In genomic region chr11:117916956-117917355, GRCh38 we compare ENCODE assay signal across 23 cellular contexts. TPM values are rescaled to one million over a fixed set of nuclear protein-coding genes. Genes with fewer than 3 reads are reported as not detected.
A peak's percentile ranks its signal among the peaks of the same experiment; 100 is the strongest.
DNase-seq lines count a peak whose midpoint lies in the region; ATAC-seq and TF ChIP-seq lines count a peak whose summit lies in the region.
"Had no signal": no experiment of that assay in that cellular context is flagged by ENCODE, and none has a peak within 500 bp of the region (broad histone marks: within the 10 kb centered on the region; RNA-seq: fewer than 3 reads in every experiment).

No MANE protein-coding gene starts in this region.

- TF ChIP-seq CTCF in chondrocyte (IDR thresholded peaks at IDR 0.05) (no peak), neural progenitor cell (IDR thresholded peaks at IDR 0.05) (no peak), tibial artery (IDR thresholded peaks at IDR 0.05) (no peak), GM23338 (conservative IDR thresholded peaks at IDR 0.05; ENCODE audit: low read depth in 2 of 2) (no peak)

- H2AFZ ChIP-seq in neural progenitor cell (replicated peaks) (no peak overlapping the region), GM23338 (no peak overlapping the region), GM23248 (no peak overlapping the region)

- intact Hi-C loops in tibial artery (cut with DNase I; ENCODE audit: low total_unique reads) = no loop called here

- ATAC-seq in activated T-cell treated with anti-CD3 and anti-CD28 coated beads, Interleukin-2, amount 50 U/mL, for 4 hours = no peak
- ATAC-seq in GM23338 = no peak
- ATAC-seq: Right ventricle myocardium inferior had no signal

- H3K27me3 Mint-ChIP-seq in activated T-cell treated with anti-CD3 and anti-CD28 coated beads, Interleukin-2, amount 50 U/mL, for 24 hours = no peaks in the 10 kb centered on the region
- H3K27me3 Mint-ChIP-seq in activated T-cell treated with anti-CD3 and anti-CD28 coated beads, Interleukin-2, amount 50 U/mL, for 4 hours (ENCODE audit: low read depth) = no peaks in the 10 kb centered on the region
- H3K27me3 Mint-ChIP-seq in chondrocyte (ENCODE audit: low read depth) (peaks cover 30% of the 10 kb centered on the region), neural progenitor cell (ENCODE audit: insufficient read depth, low read depth) (peaks cover 10% of the 10 kb centered on the region), GM23338 (ENCODE audit: insufficient read depth, low read depth, poor library complexity) (peaks cover 16% of the 10 kb centered on the region)

- H3F3A ChIP-seq in neural progenitor cell (ENCODE audit: low read depth) = no peaks in the 10 kb centered on the region
- no peaks in the 10 kb centered on the region for H3F3A ChIP-seq in GM23338 (replicated peaks; ENCODE audit: low read depth)
- H3F3A ChIP-seq in GM23248 (ENCODE audit: insufficient read depth) = no peaks in the 10 kb centered on the region

- no peak overlapping the region for H3K27ac Mint-ChIP-seq in activated T-cell treated with anti-CD3 and anti-CD28 coated beads, Interleukin-2, amount 50 U/mL, for 24 hours
- H3K27ac Mint-ChIP-seq in chondrocyte (ENCODE audit: unreplicated experiment) (no peak overlapping the region), neural progenitor cell (peak overlapping the region; percentile 79), GM23338 (no peak overlapping the region)
- H3K27ac Mint-ChIP-seq: H9, HFFc6 had no signal

- H3K9ac ChIP-seq in neural progenitor cell (no peak overlapping the region), GM23248 (no peak overlapping the region)

- no peak overlapping the region for H3K4me3 Mint-ChIP-seq in activated T-cell treated with anti-CD3 and anti-CD28 coated beads, Interleukin-2, amount 50 U/mL, for 24 hours
- H3K4me3 Mint-ChIP-seq in activated T-cell treated with anti-CD3 and anti-CD28 coated beads, Interleukin-2, amount 50 U/mL, for 4 hours = no peak overlapping the region
- no peak overlapping the region for H3K4me3 Mint-ChIP-seq in chondrocyte (ENCODE audit: unreplicated experiment)
- H3K4me3 Mint-ChIP-seq in neural progenitor cell = no peak overlapping the region
- H3K4me3 Mint-ChIP-seq in GM23338 = no peak overlapping the region
- H3K4me3 Mint-ChIP-seq: H9, HFFc6 had no signal

- H3K27me3 ChIP-seq in neural progenitor cell (no peaks in the 10 kb centered on the region), tibial artery (peaks cover 0 to 10% of the 10 kb centered on the region in 2 donors), GM23338 (ENCODE audit: insufficient read depth) (no peaks in the 10 kb centered on the region), GM23248 (replicated peaks; ENCODE audit: insufficient read depth) (peaks cover under 1% of the 10 kb centered on the region)
- H3K27me3 ChIP-seq: MG63, SJSA1 had no signal

- H3K27ac ChIP-seq in neural progenitor cell (no peak overlapping the region), tibial artery (no peak overlapping the region), GM23338 (ENCODE audit: low read depth) (no peak overlapping the region), GM23248 (no peak overlapping the region)
- H3K27ac ChIP-seq: SJSA1 had no signal

- H3K4me3 ChIP-seq in neural progenitor cell (no peak overlapping the region), tibial artery (no peak overlapping the region), GM23338 (no peak overlapping the region), GM23248 (no peak overlapping the region)
- H3K4me3 ChIP-seq: MG63, SJSA1 had no signal

- H3K4me1 ChIP-seq in neural progenitor cell = peaks cover 5% of the 10 kb centered on the region
- H3K4me1 ChIP-seq in tibial artery = no peaks in the 10 kb centered on the region
- no peaks in the 10 kb centered on the region for H3K4me1 ChIP-seq in GM23338 (ENCODE audit: insufficient read depth)
- H3K4me1 ChIP-seq in GM23248 (ENCODE audit: insufficient read depth) = no peaks in the 10 kb centered on the region
- H3K4me1 ChIP-seq: SJSA1 had no signal

- no peaks in the 10 kb centered on the region for H3K36me3 Mint-ChIP-seq in activated T-cell treated with anti-CD3 and anti-CD28 coated beads, Interleukin-2, amount 50 U/mL, for 24 hours (ENCODE audit: low read depth)
- no peaks in the 10 kb centered on the region for H3K36me3 Mint-ChIP-seq in activated T-cell treated with anti-CD3 and anti-CD28 coated beads, Interleukin-2, amount 50 U/mL, for 4 hours (ENCODE audit: insufficient read depth)
- H3K36me3 Mint-ChIP-seq in chondrocyte (ENCODE audit: low read depth) (no peaks in the 10 kb centered on the region), neural progenitor cell (no peaks in the 10 kb centered on the region), GM23338 (ENCODE audit: low read depth) (no peaks in the 10 kb centered on the region)

- H3K9me3 Mint-ChIP-seq in activated T-cell treated with anti-CD3 and anti-CD28 coated beads, Interleukin-2, amount 50 U/mL, for 24 hours = no peaks in the 10 kb centered on the region
- no peaks in the 10 kb centered on the region for H3K9me3 Mint-ChIP-seq in activated T-cell treated with anti-CD3 and anti-CD28 coated beads, Interleukin-2, amount 50 U/mL, for 4 hours
- H3K9me3 Mint-ChIP-seq in chondrocyte (ENCODE audit: low read depth) (no peaks in the 10 kb centered on the region), neural progenitor cell (no peaks in the 10 kb centered on the region), GM23338 (no peaks in the 10 kb centered on the region)
- H3K9me3 Mint-ChIP-seq: H9, HFFc6 had no signal

- 68 to 69% methylated on average over 11 of the region's 11 CpGs for WGBS in GM23248 (ENCODE audit: low coverage in 1 of 2, low lambda C conversion rate in 2 of 2, missing lambda C conversion rate in 2 of 2), 2 experiments

- H3K9me2 ChIP-seq in GM23338 (ENCODE audit: insufficient read depth) = no peaks in the 10 kb centered on the region
- no peaks in the 10 kb centered on the region for H3K9me2 ChIP-seq in GM23248 (ENCODE audit: insufficient read depth)

- in situ Hi-C loops in GM23248 (cut with MboI) = no loop called here

- no peak overlapping the region for H3K4me2 ChIP-seq in neural progenitor cell
- H3K4me2 ChIP-seq in GM23338 = no peak overlapping the region
- H3K4me2 ChIP-seq in GM23248 (ENCODE audit: unreplicated experiment) = no peak overlapping the region

- H3K9me3 ChIP-seq in neural progenitor cell (ENCODE audit: low read depth) = no peaks in the 10 kb centered on the region
- H3K9me3 ChIP-seq in tibial artery = no peaks in the 10 kb centered on the region
- no peaks in the 10 kb centered on the region for H3K9me3 ChIP-seq in GM23248 (ENCODE audit: low read depth)
- H3K9me3 ChIP-seq: MG63, SJSA1 had no signal

- DNase-seq in activated T-cell treated with anti-CD3 and anti-CD28 coated beads, Interleukin-2, amount 50 U/mL, for 24 hours = peak; percentile 9
- no peak for DNase-seq in activated T-cell treated with anti-CD3 and anti-CD28 coated beads, Interleukin-2, amount 50 U/mL, for 4 hours
- DNase-seq in chondrocyte (ENCODE audit: low spot score) (peak; percentile 62), neural progenitor cell (ENCODE audit: low spot score) (no peak), tibial artery (peak; percentile 15 to 42), GM23338 (ENCODE audit: low spot score) (no peak), GM23248 (no peak)
- DNase-seq: AML-193, C1 segment of cervical spinal cord, DMS53, GDM1, H9, HFFc6, MG63, NCI-H1694 treated with DMSO at 0.1 percent for 48 hours, NCI-H2081 treated with DMSO at 0.1 percent for 48 hours, NCI-H524 treated with DMSO at 0.1 percent for 48 hours had no signal

- no peaks in the 10 kb centered on the region for H3K79me2 ChIP-seq in neural progenitor cell (ENCODE audit: low read depth)
- H3K79me2 ChIP-seq in GM23338 (replicated peaks; ENCODE audit: insufficient read depth) = no peaks in the 10 kb centered on the region
- H3K79me2 ChIP-seq in GM23248 (ENCODE audit: insufficient read depth) = no peaks in the 10 kb centered on the region

- H3K4me1 Mint-ChIP-seq in activated T-cell treated with anti-CD3 and anti-CD28 coated beads, Interleukin-2, amount 50 U/mL, for 24 hours (ENCODE audit: low read depth) = peaks cover 11% of the 10 kb centered on the region
- peaks cover 5% of the 10 kb centered on the region for H3K4me1 Mint-ChIP-seq in activated T-cell treated with anti-CD3 and anti-CD28 coated beads, Interleukin-2, amount 50 U/mL, for 4 hours (ENCODE audit: low read depth)
- H3K4me1 Mint-ChIP-seq in chondrocyte (ENCODE audit: low read depth) = no peaks in the 10 kb centered on the region
- H3K4me1 Mint-ChIP-seq in neural progenitor cell = peaks cover 14% of the 10 kb centered on the region
- peaks cover 8% of the 10 kb centered on the region for H3K4me1 Mint-ChIP-seq in GM23338

- H3K36me3 ChIP-seq in neural progenitor cell (no peaks in the 10 kb centered on the region), tibial artery (peaks cover 0 to 12% (median 0%) of the 10 kb centered on the region in 3 donors), GM23338 (ENCODE audit: insufficient read depth) (no peaks in the 10 kb centered on the region), GM23248 (ENCODE audit: low read depth) (no peaks in the 10 kb centered on the region)
- H3K36me3 ChIP-seq: MG63, SJSA1 had no signal

- H4K20me1 ChIP-seq in neural progenitor cell (ENCODE audit: low read depth) (no peaks in the 10 kb centered on the region), GM23338 (replicated peaks; ENCODE audit: insufficient read depth) (no peaks in the 10 kb centered on the region), GM23248 (ENCODE audit: insufficient read depth) (no peaks in the 10 kb centered on the region)

TF ChIP-seq in GM23338, 12 proteins besides CTCF, POLR2A, EP300 and RAD21 (continues in another document):
- no peak for TF ChIP-seq CREB1 (CRISPR knock-in tag; IDR thresholded peaks at IDR 0.05; ENCODE audit: low read depth)
- TF ChIP-seq ZNF331 (CRISPR knock-in tag; IDR thresholded peaks at IDR 0.05; ENCODE audit: low read depth) = no peak
- TF ChIP-seq NANOG (IDR thresholded peaks at IDR 0.05; ENCODE audit: borderline replicate concordance) = no peak

RNA-seq across cellular contexts. Expression of gene TMPRSS13, which starts 12.2 kb away (rescaled TPM):
- under 1 TPM; 0.26 to 0.38 (median 0.38) TPM for total RNA-seq in activated T-cell treated with anti-CD3 and anti-CD28 coated beads, Interleukin-2, amount 50 U/mL, for 4 hours
- not detected in 3 replicates for total RNA-seq in chondrocyte
- 0.22 TPM in 1 of 2 replicates, not detected in the other for total RNA-seq in neural progenitor cell (ENCODE audit: low replicate concordance)
- total RNA-seq in GM23338 (2014; rRNA removed; shearing (Covaris generic)) = 0.08 and 0.31 TPM in 2 replicates
- 0.10 TPM in 1 of 2 replicates, not detected in the other for polyA plus RNA-seq in GM23338 (2016; fragmentation: Nextera tagmentation; extraction: Ambion mirVana)
- not detected in 2 replicates for total RNA-seq in GM23248 (2014; rRNA removed; shearing (Covaris generic))
- polyA plus RNA-seq in GM23248 (2016; fragmentation: Nextera tagmentation; extraction: Ambion mirVana) = not detected in 2 replicates
- total RNA-seq: A172, HFFc6, LHCN-M2, Right ventricle myocardium inferior, SJSA1 had no signal
- polyA plus RNA-seq: AG04450 had no signal

RNA-seq across cellular contexts. Expression of gene FXYD6, which starts 40.5 kb away (rescaled TPM):
- total RNA-seq in activated T-cell treated with anti-CD3 and anti-CD28 coated beads, Interleukin-2, amount 50 U/mL, for 4 hours = under 1 TPM in 2 of 3 donors, not detected in 1; 0.16 to 0.38 TPM
- total RNA-seq in chondrocyte = 0.53 to 3.0 TPM (median 2.8 TPM) in 3 replicates
- 95.6 and 123 TPM in 2 replicates for total RNA-seq in neural progenitor cell (ENCODE audit: low replicate concordance)
- total RNA-seq in GM23338 (2014; rRNA removed; shearing (Covaris generic)) = 25.6 and 30.7 TPM in 2 replicates
- polyA plus RNA-seq in GM23338 (2016; fragmentation: Nextera tagmentation; extraction: Ambion mirVana) = 21.8 and 26.2 TPM in 2 replicates
- not detected in 2 replicates for total RNA-seq in GM23248 (2014; rRNA removed; shearing (Covaris generic))
- polyA plus RNA-seq in GM23248 (2016; fragmentation: Nextera tagmentation; extraction: Ambion mirVana) = 0.20 TPM in 1 of 2 replicates, not detected in the other
- total RNA-seq: HFFc6, OCI-LY7 had no signal

Comparison
In these comparisons a context has a peak if more than half of its experiments do, and no peak if none do; other contexts are left out.
1. DNase-seq: peak in activated T-cell treated with anti-CD3 and anti-CD28 coated beads, Interleukin-2, amount 50 U/mL, for 24 hours (single experiment), chondrocyte (single experiment) and tibial artery (2 of 2); none in activated T-cell treated with anti-CD3 and anti-CD28 coated beads, Interleukin-2, amount 50 U/mL, for 4 hours (single experiment), neural progenitor cell (single experiment), GM23338 (single experiment) and GM23248 (single experiment).